In genomic region chr11:61912530-61912898, GRCh38 we compare ENCODE assay signal across 17 cellular contexts. TPM values are rescaled to one million over a fixed set of nuclear protein-coding genes. Genes with fewer than 3 reads are reported as not detected.
DNase-seq lines count a peak whose midpoint lies in the region; ATAC-seq and TF ChIP-seq lines count a peak whose summit lies in the region.
"Had no signal": no experiment of that assay in that cellular context is flagged by ENCODE, and none has a peak within 500 bp of the region (broad histone marks: within the 10 kb centered on the region; RNA-seq: fewer than 3 reads in every experiment).

No MANE protein-coding gene starts in this region.

- no peaks in the 10 kb centered on the region for H3K9me3 ChIP-seq in spleen
- H3K9me3 ChIP-seq: prostate gland, thyroid gland had no signal

- intact Hi-C loops in left ventricle myocardium superior (cut with micrococcal nuclease) (no loop called here), spleen (cut with DNase I; ENCODE audit: low total_unique reads) (no loop called here)

- peaks cover 6 to 82% (median 50%) of the 10 kb centered on the region in 6 donors for H3K4me1 ChIP-seq in spleen
- H3K4me1 ChIP-seq: prostate gland had no signal

- TF ChIP-seq CTCF in HL-60 (IDR thresholded peaks at IDR 0.05; ENCODE audit: insufficient read depth, low read length) (no peak), spleen (IDR thresholded peaks at IDR 0.05 in 8 of 11, conservative IDR thresholded peaks at IDR 0.05 in 3 of 11) (peak in 2 of 11 experiments; percentile 19 to 26)

- DNase-seq in HL-60 (ENCODE audit: low read depth in 1 of 2, low spot score in 1 of 2) = peak; percentile 68 to 95
- DNase-seq in SIG-M5 treated with dmso at 0.1 percent for 504 hours (lab: John Stamatoyannopoulos, UW; ENCODE audit: unreplicated experiment) = peak; percentile 84
- DNase-seq in left ventricle myocardium superior = peak; percentile 29
- peak; percentile 85 for DNase-seq in spleen
- no peak for DNase-seq in activated gamma-delta T cell treated with Interleukin-2 at 50 U/mL for 16 hours
- no peak for DNase-seq in stimulated activated CD4-positive, alpha-beta T cell treated with anti-CD3 and anti-CD28 coated beads, Interleukin-4, amount 100 ng/mL, for 1 hour
- DNase-seq in GOT3 (lab: John Stamatoyannopoulos, UW) = no peak
- DNase-seq: activated naive CD4-positive, alpha-beta T cell; DMS79 treated with DMSO at 0.1 percent for 48 hours; foreskin melanocyte; NCI-H1436 treated with DMSO at 0.1 percent for 48 hours; NCI-H524 treated with DMSO at 0.1 percent for 48 hours; T1000 had no signal

- ATAC-seq in left ventricle myocardium superior (peak; percentile 25), HG03025 (IDR thresholded peaks at IDR 0.05; ENCODE audit: low FRiP score, unreplicated experiment) (no peak)

- H3K27me3 ChIP-seq in HL-60 (ENCODE audit: insufficient read depth, poor library complexity, severe bottlenecking) (peaks cover 13% of the 10 kb centered on the region), spleen (replicated peaks in 1 of 7) (peaks cover 0 to 26% (median 12%) of the 10 kb centered on the region in 7 donors)
- H3K27me3 ChIP-seq: thyroid gland had no signal

- H3K36me3 ChIP-seq in spleen = peaks cover 0 to 9% (median 0%) of the 10 kb centered on the region in 6 donors
- H3K36me3 ChIP-seq: prostate gland, thyroid gland had no signal

- no peak overlapping the region for H3K27ac ChIP-seq in HL-60 (replicated peaks)
- peak overlapping the region in 4 of 8 donors; percentile 35 to 82 (median 58) for H3K27ac ChIP-seq in spleen
- H3K27ac ChIP-seq: prostate gland, thyroid gland had no signal

- TF ChIP-seq POLR2A in spleen (IDR thresholded peaks at IDR 0.05) = no peak

- 50 to 61% (median 55%) methylated on average over 6 of the region's 6 CpGs for WGBS in spleen, 5 donors

- no peak overlapping the region for H3K4me3 ChIP-seq in HL-60 (replicated peaks; ENCODE audit: insufficient read depth, low read length)
- H3K4me3 ChIP-seq in spleen = peak overlapping the region in 1 of 8 donors; percentile 12
- H3K4me3 ChIP-seq: prostate gland, thyroid gland had no signal

RNA-seq across cellular contexts. Expression of gene RAB3IL1, which starts 4.9 kb away (rescaled TPM):
- total RNA-seq in left ventricle myocardium superior (11.1 TPM), spleen (10 to 100 TPM; 34.3 to 57.1 (median 39.5) TPM)
- polyA plus RNA-seq in spleen = 10 to 100 TPM in 2 of 3 donors, 1 to 10 TPM in 1; 6.5 to 17.6 (median 14.1) TPM
- polyA plus RNA-seq: IgD-negative memory B cell had no signal

RNA-seq across cellular contexts. Expression of gene FADS3, which starts 21.2 kb away (rescaled TPM):
- total RNA-seq in left ventricle myocardium superior = 69.7 TPM
- total RNA-seq in spleen = 10 to 100 TPM; 26.3 to 40.8 (median 32.0) TPM
- polyA plus RNA-seq in spleen = 10 to 100 TPM; 39.3 to 63.6 (median 52.7) TPM

RNA-seq across cellular contexts. Expression of gene BEST1, which starts 37.6 kb away (rescaled TPM):
- total RNA-seq in left ventricle myocardium superior (1.1 TPM), spleen (10 to 100 TPM in 5 of 7 donors, 1 to 10 TPM in 2; 6.8 to 20.4 (median 12.3) TPM)
- 1 to 10 TPM; 2.6 to 4.3 (median 3.0) TPM for polyA plus RNA-seq in spleen

RNA-seq across cellular contexts. Expression of gene FTH1, which starts 54.9 kb away (rescaled TPM):
- total RNA-seq in left ventricle myocardium superior = 2,305 TPM
- total RNA-seq in spleen = 1,000 to 10,000 TPM; 1,915 to 2,864 (median 2,469) TPM
- 1,000 to 10,000 TPM; 2,005 to 3,321 (median 2,533) TPM for polyA plus RNA-seq in spleen

Comparison
In these comparisons a context has a peak if more than half of its experiments do, and no peak if none do; other contexts are left out.
1. DNase-seq: peak in HL-60 (2 of 2), SIG-M5 treated with dmso at 0.1 percent for 504 hours (single experiment), left ventricle myocardium superior (single experiment) and spleen (single experiment); none in activated gamma-delta T cell treated with Interleukin-2 at 50 U/mL for 16 hours (single experiment), stimulated activated CD4-positive, alpha-beta T cell treated with anti-CD3 and anti-CD28 coated beads, Interleukin-4, amount 100 ng/mL, for 1 hour (single experiment) and GOT3 (single experiment).